ENCODE assay signal across 9 cellular contexts in genomic region chr3:40971191-40972168, GRCh38.
DNase-seq lines count a peak whose midpoint lies in the region; ATAC-seq and TF ChIP-seq lines count a peak whose summit lies in the region.
"Had no signal": no experiment of that assay in that cellular context is flagged by ENCODE, and none has a peak within 500 bp of the region (broad histone marks: within the 10 kb centered on the region; RNA-seq: fewer than 3 reads in every experiment).

No MANE protein-coding gene starts in this region.

- H3K9me2 ChIP-seq in GM23248 (ENCODE audit: insufficient read depth), result no peaks in the 10 kb centered on the region

- in situ Hi-C loops in GM23248 (cut with MboI), result no loop called here

- H3K27me3 ChIP-seq in GM23248 (replicated peaks; ENCODE audit: insufficient read depth) (no peaks in the 10 kb centered on the region), ovary (no peaks in the 10 kb centered on the region)

- H3K4me1 ChIP-seq in GM23248 (ENCODE audit: insufficient read depth), result peaks cover 14% of the 10 kb centered on the region
- peaks cover 5% of the 10 kb centered on the region for H3K4me1 ChIP-seq in ovary (ENCODE audit: insufficient read depth)

- peak; percentile 66 for DNase-seq in activated CD4-positive, alpha-beta T cell treated with anti-CD3 and anti-CD28 coated beads for 36 hours
- no peak for DNase-seq in activated CD4-positive, alpha-beta T cell treated with anti-CD3 and anti-CD28 coated beads for 1 hour
- DNase-seq in GM23248 (peak; percentile 96), Kasumi-1 (lab: John Stamatoyannopoulos, UW) (peak; percentile 83 to 84), fibroblast of mammary gland (ENCODE audit: low read depth) (peak; percentile 100), ovary (peak; percentile 66 to 84 (median 72)), iPS-NIHi7 (ENCODE audit: extremely low spot score) (no peak)
- DNase-seq: DND-41 had no signal

- peak; percentile 94 for TF ChIP-seq EP300 in ovary (IDR thresholded peaks at IDR 0.05)

- H3F3A ChIP-seq in GM23248 (ENCODE audit: insufficient read depth), result peaks cover 16% of the 10 kb centered on the region

- H3K36me3 ChIP-seq in GM23248 (ENCODE audit: low read depth) (no peaks in the 10 kb centered on the region), ovary (no peaks in the 10 kb centered on the region)

- CTCF ChIA-PET in activated CD4-positive, alpha-beta T cell treated with anti-CD3 and anti-CD28 coated beads for 36 hours (lab: Charles Lee), result interaction anchor here (0.7 to 2.0 kb wide), 2 partner anchors 11 to 292 kb away, joined by 3 to 6 read pairs; no protein-coding TSS in a partner anchor

- no peak overlapping the region for H2AFZ ChIP-seq in GM23248

- H3K79me2 ChIP-seq in GM23248 (ENCODE audit: insufficient read depth), result no peaks in the 10 kb centered on the region

- H3K27me3 Mint-ChIP-seq in activated CD4-positive, alpha-beta T cell treated with anti-CD3 and anti-CD28 coated beads for 36 hours, result peaks cover 27% of the 10 kb centered on the region
- no peaks in the 10 kb centered on the region for H3K27me3 Mint-ChIP-seq in T-helper 1 cell treated with Interleukin-12 subunit alpha and Interleukin-12 subunit beta and Interleukin-4 antibody, amounts not matched to agents 30 μg/mL and 1 μg/mL, for 36 hours (ENCODE audit: low read depth)

- peak overlapping the region; percentile 42 for H3K4me2 ChIP-seq in GM23248 (ENCODE audit: unreplicated experiment)

- POLR2A ChIA-PET in activated CD4-positive, alpha-beta T cell treated with anti-CD3 and anti-CD28 coated beads for 36 hours (lab: Charles Lee), result no interaction called here

- H3K4me1 Mint-ChIP-seq in activated CD4-positive, alpha-beta T cell treated with anti-CD3 and anti-CD28 coated beads for 36 hours, result peaks cover 23% of the 10 kb centered on the region
- H3K4me1 Mint-ChIP-seq in T-helper 1 cell treated with Interleukin-12 subunit alpha and Interleukin-12 subunit beta and Interleukin-4 antibody, amounts not matched to agents 30 μg/mL and 1 μg/mL, for 36 hours (ENCODE audit: low read depth), result peaks cover 35% of the 10 kb centered on the region

- peak overlapping the region; percentile 4 for H3K4me3 Mint-ChIP-seq in activated CD4-positive, alpha-beta T cell treated with anti-CD3 and anti-CD28 coated beads for 36 hours
- peak overlapping the region; percentile 37 for H3K4me3 Mint-ChIP-seq in T-helper 1 cell treated with Interleukin-12 subunit alpha and Interleukin-12 subunit beta and Interleukin-4 antibody, amounts not matched to agents 30 μg/mL and 1 μg/mL, for 36 hours

- no peak for TF ChIP-seq POLR2A in ovary (IDR thresholded peaks at IDR 0.05)

- H3K9me3 ChIP-seq in GM23248 (ENCODE audit: low read depth), result no peaks in the 10 kb centered on the region
- H3K9me3 ChIP-seq in ovary, result no peaks in the 10 kb centered on the region

- no peaks in the 10 kb centered on the region for H4K20me1 ChIP-seq in GM23248 (ENCODE audit: insufficient read depth)

- peaks cover 2% of the 10 kb centered on the region for H3K9me3 Mint-ChIP-seq in activated CD4-positive, alpha-beta T cell treated with anti-CD3 and anti-CD28 coated beads for 36 hours (ENCODE audit: low read depth)
- H3K9me3 Mint-ChIP-seq in T-helper 1 cell treated with Interleukin-12 subunit alpha and Interleukin-12 subunit beta and Interleukin-4 antibody, amounts not matched to agents 30 μg/mL and 1 μg/mL, for 36 hours, result peaks cover 4% of the 10 kb centered on the region

- no peaks in the 10 kb centered on the region for H3K36me3 Mint-ChIP-seq in activated CD4-positive, alpha-beta T cell treated with anti-CD3 and anti-CD28 coated beads for 36 hours (ENCODE audit: low read depth)
- H3K36me3 Mint-ChIP-seq in T-helper 1 cell treated with Interleukin-12 subunit alpha and Interleukin-12 subunit beta and Interleukin-4 antibody, amounts not matched to agents 30 μg/mL and 1 μg/mL, for 36 hours (ENCODE audit: low read depth), result peaks cover 2% of the 10 kb centered on the region

- H3K27ac ChIP-seq in GM23248, result peak overlapping the region; percentile 74
- H3K27ac ChIP-seq in ovary, result peak overlapping the region in 1 of 2 donors; percentile 30

- TF ChIP-seq CTCF in fibroblast of mammary gland (conservative IDR thresholded peaks at IDR 0.05; ENCODE audit: control insufficient read depth, insufficient read depth, low read depth, low read length), result no peak
- no peak for TF ChIP-seq CTCF in ovary (IDR thresholded peaks at IDR 0.05)

- WGBS in GM23248 (ENCODE audit: low coverage in 1 of 2, low lambda C conversion rate in 2 of 2, missing lambda C conversion rate in 2 of 2), 2 experiments, result 37 to 38% methylated on average over 10 of the region's 10 CpGs
- 31 to 38% (median 36%) methylated on average over 10 of the region's 10 CpGs for WGBS in ovary, 3 donors

- H3K27ac Mint-ChIP-seq in activated CD4-positive, alpha-beta T cell treated with anti-CD3 and anti-CD28 coated beads for 36 hours, result peak overlapping the region; percentile 79
- peak overlapping the region; percentile 86 for H3K27ac Mint-ChIP-seq in T-helper 1 cell treated with Interleukin-12 subunit alpha and Interleukin-12 subunit beta and Interleukin-4 antibody, amounts not matched to agents 30 μg/mL and 1 μg/mL, for 36 hours

- H3K9ac ChIP-seq in GM23248, result peak overlapping the region; percentile 52

- intact Hi-C loops in activated CD4-positive, alpha-beta T cell treated with anti-CD3 and anti-CD28 coated beads for 36 hours (cut with DNase I, micrococcal nuclease), result loop anchor here (1.0 to 5.0 kb wide), 7 partner anchors 10 to 865 kb away; no protein-coding TSS in a partner anchor
- intact Hi-C loops in ovary (cut with DNase I), result no loop called here

- no peak overlapping the region for H3K4me3 ChIP-seq in GM23248
- no peak overlapping the region for H3K4me3 ChIP-seq in fibroblast of mammary gland (ENCODE audit: control insufficient read depth, low read depth, low read length)
- no peak overlapping the region for H3K4me3 ChIP-seq in ovary

- peak; percentile 93 for ATAC-seq in activated CD4-positive, alpha-beta T cell treated with anti-CD3 and anti-CD28 coated beads for 36 hours

Comparison
In these comparisons a context has a peak if more than half of its experiments do, and no peak if none do; other contexts are left out.
1. DNase-seq: peak in activated CD4-positive, alpha-beta T cell treated with anti-CD3 and anti-CD28 coated beads for 36 hours (single experiment), GM23248 (single experiment), Kasumi-1 (2 of 2), fibroblast of mammary gland (single experiment) and ovary (5 of 5); none in activated CD4-positive, alpha-beta T cell treated with anti-CD3 and anti-CD28 coated beads for 1 hour (single experiment) and iPS-NIHi7 (single experiment).
2. intact Hi-C loops: an anchor here in activated CD4-positive, alpha-beta T cell treated with anti-CD3 and anti-CD28 coated beads for 36 hours (1.0 to 5.0 kb wide); none called in ovary.